Comparison of ENCODE assay signal across 1 cellular context in genomic region chr2:98416760-98417159, GRCh38.
TF ChIP-seq lines count a peak whose summit lies in the region.

No MANE protein-coding gene starts in this region.

TF ChIP-seq in IMR-90, 13 proteins besides CTCF, POLR2A, EP300 and RAD21 (continued from another document):
- no peak for TF ChIP-seq RCOR1 (IDR thresholded peaks at IDR 0.05; ENCODE audit: insufficient replicate concordance, low read length)
- no peak for TF ChIP-seq USF2 (IDR thresholded peaks at IDR 0.05; ENCODE audit: low read depth, low read length)
- no peak for TF ChIP-seq FOS (IDR thresholded peaks at IDR 0.05; ENCODE audit: low read depth, low read length)
- no peak for TF ChIP-seq CEBPB (IDR thresholded peaks at IDR 0.05; ENCODE audit: low read depth, low read length)
- TF ChIP-seq CHD1 (IDR thresholded peaks at IDR 0.05; ENCODE audit: low read depth, low read length), result no peak
- no peak for TF ChIP-seq MAZ (IDR thresholded peaks at IDR 0.05; ENCODE audit: borderline replicate concordance, low read depth, low read length)
- TF ChIP-seq NFE2L2 (IDR thresholded peaks at IDR 0.05; ENCODE audit: low read depth, low read length), result no peak
- TF ChIP-seq BHLHE40 (IDR thresholded peaks at IDR 0.05; ENCODE audit: low read depth, low read length), result no peak
- no peak for TF ChIP-seq MXI1 (IDR thresholded peaks at IDR 0.05; ENCODE audit: borderline replicate concordance, low read depth, low read length)
- no peak for TF ChIP-seq RFX5 (IDR thresholded peaks at IDR 0.05; ENCODE audit: low read depth, low read length)
- no peak for TF ChIP-seq SMC3 (IDR thresholded peaks at IDR 0.05; ENCODE audit: low read depth, low read length)
